Comparison of ENCODE assay signal across 13 cellular contexts in genomic region chr2:41932241-41933034, GRCh38.
DNase-seq lines count a peak whose midpoint lies in the region; ATAC-seq and TF ChIP-seq lines count a peak whose summit lies in the region.
"Had no signal": no experiment of that assay in that cellular context is flagged by ENCODE, and none has a peak within 500 bp of the region (broad histone marks: within the 10 kb centered on the region; RNA-seq: fewer than 3 reads in every experiment).

No MANE protein-coding gene starts in this region.

- WGBS in mammary epithelial cell (ENCODE audit: low coverage, missing lambda C conversion rate): 81% methylated on average over 14 of the region's 17 CpGs

- H3K36me3 Mint-ChIP-seq in osteocyte (ENCODE audit: unreplicated experiment): no peaks in the 10 kb centered on the region
- no peaks in the 10 kb centered on the region for H3K36me3 Mint-ChIP-seq in naive thymus-derived CD4-positive, alpha-beta T cell
- H3K36me3 Mint-ChIP-seq: activated CD4-positive, alpha-beta memory T cell treated with anti-CD3 and anti-CD28 coated beads for 36 hours had no signal

- no peaks in the 10 kb centered on the region for H3K36me3 ChIP-seq in OCI-LY7 (ENCODE audit: insufficient read depth, low read length)
- no peaks in the 10 kb centered on the region for H3K36me3 ChIP-seq in naive thymus-derived CD4-positive, alpha-beta T cell (ENCODE audit: control insufficient read depth in 2 of 3, insufficient read depth in 3 of 3, low read length in 3 of 3)
- H3K36me3 ChIP-seq in mammary epithelial cell (ENCODE audit: insufficient read depth, low read length): no peaks in the 10 kb centered on the region
- H3K36me3 ChIP-seq: breast epithelium had no signal

- H3K9ac ChIP-seq in mammary epithelial cell (ENCODE audit: insufficient read depth, low read length): no peak overlapping the region

- in situ Hi-C loops in mammary epithelial cell (cut with MboI; ENCODE audit: low sequenced_read_pairs in 2 of 2): no loop called here

- no peak for TF ChIP-seq CTCF in foreskin fibroblast (IDR thresholded peaks at IDR 0.05; ENCODE audit: low read depth, low read length)
- TF ChIP-seq CTCF in osteocyte (IDR thresholded peaks at IDR 0.05): no peak
- no peak for TF ChIP-seq CTCF in OCI-LY7 (conservative IDR thresholded peaks at IDR 0.05; ENCODE audit: low read length)
- TF ChIP-seq CTCF in mammary epithelial cell (conservative IDR thresholded peaks at IDR 0.05 in 1 of 2, IDR thresholded peaks at IDR 0.05 in 1 of 2; ENCODE audit: extremely low read depth in 1 of 2, insufficient read depth in 1 of 2, low read depth in 1 of 2, low read length in 2 of 2): no peak

- H3K27ac Mint-ChIP-seq in osteocyte (ENCODE audit: unreplicated experiment): peak overlapping the region; percentile 93
- H3K27ac Mint-ChIP-seq in naive thymus-derived CD4-positive, alpha-beta T cell: no peak overlapping the region
- H3K27ac Mint-ChIP-seq: activated CD4-positive, alpha-beta memory T cell treated with anti-CD3 and anti-CD28 coated beads for 36 hours had no signal

- H3K79me2 ChIP-seq in OCI-LY7 (ENCODE audit: insufficient read depth, low read depth, low read length): no peaks in the 10 kb centered on the region
- no peaks in the 10 kb centered on the region for H3K79me2 ChIP-seq in mammary epithelial cell (ENCODE audit: insufficient read depth, low read length)

- peak overlapping the region; percentile 22 for H3K4me3 Mint-ChIP-seq in osteocyte (ENCODE audit: unreplicated experiment)
- no peak overlapping the region for H3K4me3 Mint-ChIP-seq in naive thymus-derived CD4-positive, alpha-beta T cell
- H3K4me3 Mint-ChIP-seq: activated CD4-positive, alpha-beta memory T cell treated with anti-CD3 and anti-CD28 coated beads for 36 hours had no signal

- no peaks in the 10 kb centered on the region for H3K4me1 ChIP-seq in OCI-LY7 (ENCODE audit: insufficient read depth, low read length, poor library complexity, severe bottlenecking)
- H3K4me1 ChIP-seq in naive thymus-derived CD4-positive, alpha-beta T cell (ENCODE audit: control insufficient read depth in 2 of 2, insufficient read depth in 2 of 2, low read length in 2 of 2): no peaks in the 10 kb centered on the region
- H3K4me1 ChIP-seq in mammary epithelial cell (ENCODE audit: insufficient read depth, low read length): peaks cover 16% of the 10 kb centered on the region
- H3K4me1 ChIP-seq: breast epithelium had no signal

- H2AFZ ChIP-seq in OCI-LY7 (ENCODE audit: low read length) (no peak overlapping the region), mammary epithelial cell (ENCODE audit: low read depth, low read length) (no peak overlapping the region)

- no peak overlapping the region for H3K4me3 ChIP-seq in foreskin fibroblast (ENCODE audit: low read depth in 1 of 2, low read length in 2 of 2)
- H3K4me3 ChIP-seq in OCI-LY7 (ENCODE audit: low read depth, low read length, poor library complexity, severe bottlenecking): no peak overlapping the region
- no peak overlapping the region for H3K4me3 ChIP-seq in naive thymus-derived CD4-positive, alpha-beta T cell (ENCODE audit: low read length)
- H3K4me3 ChIP-seq in mammary epithelial cell (replicated peaks in 1 of 3; ENCODE audit: insufficient read depth in 1 of 3, low read depth in 2 of 3, low read length in 3 of 3): no peak overlapping the region
- H3K4me3 ChIP-seq: breast epithelium, GM12878 had no signal

- DNase-seq in AG08395 (ENCODE audit: low spot score) (peak; percentile 63), SK-N-DZ (ENCODE audit: low spot score) (peak; percentile 80), foreskin fibroblast (peak; percentile 75 to 88), osteocyte (ENCODE audit: extremely low spot score, unreplicated experiment) (peak; percentile 91), NCI-H146 (lab: John Stamatoyannopoulos, UW) (no peak), OCI-LY7 (ENCODE audit: low spot score) (no peak), mammary epithelial cell (no peak)
- no peak for DNase-seq in naive thymus-derived CD4-positive, alpha-beta T cell
- DNase-seq: activated CD4-positive, alpha-beta memory T cell treated with anti-CD3 and anti-CD28 coated beads for 36 hours; AML-193; NCI-H1105 had no signal

- no peaks in the 10 kb centered on the region for H3K9me3 Mint-ChIP-seq in osteocyte (ENCODE audit: unreplicated experiment)
- no peaks in the 10 kb centered on the region for H3K9me3 Mint-ChIP-seq in naive thymus-derived CD4-positive, alpha-beta T cell
- H3K9me3 Mint-ChIP-seq: activated CD4-positive, alpha-beta memory T cell treated with anti-CD3 and anti-CD28 coated beads for 36 hours had no signal

- H3K4me2 ChIP-seq in OCI-LY7 (ENCODE audit: low read length): no peak overlapping the region
- H3K4me2 ChIP-seq in mammary epithelial cell (ENCODE audit: insufficient read depth, low read depth, low read length): no peak overlapping the region

- no peaks in the 10 kb centered on the region for H3K27me3 Mint-ChIP-seq in osteocyte (ENCODE audit: unreplicated experiment)
- H3K27me3 Mint-ChIP-seq in naive thymus-derived CD4-positive, alpha-beta T cell: peaks cover 0 to 2% (median 0%) of the 10 kb centered on the region in 5 donors
- H3K27me3 Mint-ChIP-seq: activated CD4-positive, alpha-beta memory T cell treated with anti-CD3 and anti-CD28 coated beads for 36 hours had no signal

- H3K4me1 Mint-ChIP-seq in osteocyte (ENCODE audit: unreplicated experiment): peaks cover 85% of the 10 kb centered on the region
- H3K4me1 Mint-ChIP-seq in naive thymus-derived CD4-positive, alpha-beta T cell: no peaks in the 10 kb centered on the region

- no TSS peak for BruUV-seq in OCI-LY7 (replicated peaks; lab: Mats Ljungman, UMichigan)
- no TSS peak for BruUV-seq in mammary epithelial cell (replicated peaks; lab: Mats Ljungman, UMichigan)

- intact Hi-C loops in OCI-LY7 (cut with micrococcal nuclease; ENCODE audit: unreplicated experiment): no loop called here
- intact Hi-C loops in naive thymus-derived CD4-positive, alpha-beta T cell (cut with micrococcal nuclease): no loop called here
- intact Hi-C loops in mammary epithelial cell (cut with micrococcal nuclease): no loop called here

- POLR2A ChIA-PET in OCI-LY7 (lab: Charles Lee): interaction anchor here (0.7 kb wide), 1 partner anchor 44 kb away, joined by 3 read pairs; no protein-coding TSS in a partner anchor
- POLR2A ChIA-PET in naive thymus-derived CD4-positive, alpha-beta T cell (lab: Charles Lee): no interaction called here

- ATAC-seq in naive thymus-derived CD4-positive, alpha-beta T cell: no peak
- ATAC-seq: GM12878 had no signal

- H3K27ac ChIP-seq in OCI-LY7 (ENCODE audit: low read depth, low read length, poor library complexity, severe bottlenecking) (no peak overlapping the region), mammary epithelial cell (ENCODE audit: insufficient read depth, low read depth, low read length) (no peak overlapping the region)
- no peak overlapping the region for H3K27ac ChIP-seq in naive thymus-derived CD4-positive, alpha-beta T cell (ENCODE audit: low read depth, low read length)

- no peaks in the 10 kb centered on the region for H3K27me3 ChIP-seq in naive thymus-derived CD4-positive, alpha-beta T cell (ENCODE audit: control insufficient read depth in 2 of 2, insufficient read depth in 2 of 2, low read length in 2 of 2)
- no peaks in the 10 kb centered on the region for H3K27me3 ChIP-seq in mammary epithelial cell (ENCODE audit: insufficient read depth, low read length)
- H3K27me3 ChIP-seq: breast epithelium had no signal

- H3K9me3 ChIP-seq in OCI-LY7 (ENCODE audit: low read length): no peaks in the 10 kb centered on the region
- no peaks in the 10 kb centered on the region for H3K9me3 ChIP-seq in naive thymus-derived CD4-positive, alpha-beta T cell (ENCODE audit: control insufficient read depth in 2 of 3, low read length in 3 of 3)
- H3K9me3 ChIP-seq in mammary epithelial cell (replicated peaks; ENCODE audit: insufficient read depth, low read length): no peaks in the 10 kb centered on the region
- H3K9me3 ChIP-seq: breast epithelium had no signal

- dilution Hi-C loops in mammary epithelial cell (cut with HindIII; ENCODE audit: low sequenced_read_pairs): no loop called here

- H3K9me2 ChIP-seq in OCI-LY7 (ENCODE audit: insufficient read depth, low read length): no peaks in the 10 kb centered on the region

- H4K20me1 ChIP-seq in OCI-LY7 (ENCODE audit: insufficient read depth, low read length) (no peaks in the 10 kb centered on the region), mammary epithelial cell (ENCODE audit: insufficient read depth, low read length) (peaks cover 2% of the 10 kb centered on the region)

- CTCF ChIA-PET in OCI-LY7 (lab: Charles Lee; ENCODE audit: unreplicated experiment): no interaction called here
- CTCF ChIA-PET in naive thymus-derived CD4-positive, alpha-beta T cell (lab: Charles Lee): no interaction called here
- CTCF ChIA-PET in mammary epithelial cell (lab: Charles Lee; ENCODE audit: low non-redundant PET): no interaction called here

Comparison
In these comparisons a context has a peak if more than half of its experiments do, and no peak if none do; other contexts are left out.
1. DNase-seq: peak in AG08395 (single experiment), SK-N-DZ (single experiment), foreskin fibroblast (2 of 2) and osteocyte (single experiment); none in NCI-H146 (single experiment), OCI-LY7 (single experiment), naive thymus-derived CD4-positive, alpha-beta T cell (0 of 9) and mammary epithelial cell (single experiment).